ENCODE assay signal across 33 cellular contexts in genomic region chr2:106257830-106258229, GRCh38.
"Had no signal": no experiment of that assay in that cellular context is flagged by ENCODE, and none has a peak within 500 bp of the region (broad histone marks: within the 10 kb centered on the region; RNA-seq: fewer than 3 reads in every experiment).

No MANE protein-coding gene starts in this region.

- H3K36me3 ChIP-seq: adrenal gland, ascending aorta, brain microvascular endothelial cell, breast epithelium, cardiac muscle cell had no signal

- ATAC-seq: activated naive CD4-positive, alpha-beta T cell treated with anti-CD3 and anti-CD28 coated beads, Interleukin-2, amount 50 U/mL, for 72 hours; activated naive CD8-positive, alpha-beta T cell treated with anti-CD3 and anti-CD28 coated beads, Interleukin-2, amount 50 U/mL, for 24 hours; activated T-cell treated with anti-CD3 and anti-CD28 coated beads, Interleukin-2, amount 50 U/mL, for 4 hours; activated T-cell treated with anti-CD3 and anti-CD28 coated beads, Interleukin-2, amount 50 U/mL, for 72 hours; activated T-helper 17 cell treated with anti-CD3 and anti-CD28 coated beads, Interleukin-2, amount 50 U/mL, for 72 hours had no signal

- FAIRE-seq: astrocyte, bronchial epithelial cell had no signal

- H3K27me3 ChIP-seq: adrenal gland, ascending aorta, brain microvascular endothelial cell, breast epithelium had no signal

- H3K9me3 ChIP-seq: adrenal gland, ascending aorta, breast epithelium had no signal

- H3K4me1 ChIP-seq: adrenal gland, ascending aorta, breast epithelium had no signal

- DNase-seq: activated effector memory CD4-positive, alpha-beta T cell treated with anti-CD3 and anti-CD28 coated beads, Interleukin-2, amount 50 U/mL, for 16 hours; activated effector memory CD4-positive, alpha-beta T cell treated with Interleukin-2 at 50 U/mL for 16 hours; activated gamma-delta T cell; activated gamma-delta T cell treated with Interleukin-2 at 50 U/mL for 16 hours; activated naive CD4-positive, alpha-beta T cell; activated naive CD4-positive, alpha-beta T cell treated with anti-CD3 and anti-CD28 coated beads for 36 hours; activated naive CD4-positive, alpha-beta T cell treated with anti-CD3 and anti-CD28 coated beads, Interleukin-2, amount 10 ng/mL, durations not matched to agents 7 days and 5 days; activated naive CD4-positive, alpha-beta T cell treated with anti-CD3 and anti-CD28 coated beads, Interleukin-2, amount 50 U/mL, for 16 hours; activated naive CD4-positive, alpha-beta T cell treated with Interleukin-2 at 50 U/mL for 16 hours; activated naive CD8-positive, alpha-beta T cell treated with anti-CD3 and anti-CD28 coated beads for 36 hours; activated naive CD8-positive, alpha-beta T cell treated with anti-CD3 and anti-CD28 coated beads, Interleukin-2, amount 10 ng/mL, durations not matched to agents 7 days and 5 days; activated naive CD8-positive, alpha-beta T cell treated with anti-CD3 and anti-CD28 coated beads, Interleukin-2, amount 50 U/mL, for 24 hours; activated T-cell treated with anti-CD3 and anti-CD28 coated beads, Interleukin-2, amount 50 U/mL, for 1 hour; activated T-cell treated with anti-CD3 and anti-CD28 coated beads, Interleukin-2, amount 50 U/mL, for 24 hours; activated T-cell treated with anti-CD3 and anti-CD28 coated beads, Interleukin-2, amount 50 U/mL, for 4 hours; activated T-cell treated with anti-CD3 and anti-CD28 coated beads, Interleukin-2, amount 50 U/mL, for 48 hours; activated T-cell treated with anti-CD3 and anti-CD28 coated beads, Interleukin-2, amount 50 U/mL, for 72 hours; adrenal gland; amniotic stem cell; amygdala; anterior cingulate cortex; aorta; brain microvascular endothelial cell; caudate nucleus; central memory CD4-positive, alpha-beta T cell; cerebellar nuclear complex had no signal

- H3K4me3 ChIP-seq: adrenal gland, ascending aorta, breast epithelium, cardiac muscle cell had no signal

- H3K27ac ChIP-seq: adrenal gland, ascending aorta, brain microvascular endothelial cell, breast epithelium, cardiac muscle cell had no signal
